14 cellular contexts compared by ENCODE assay signal in genomic region chr7:157176771-157177170, GRCh38. TPM values are rescaled to one million over a fixed set of nuclear protein-coding genes. Genes with fewer than 3 reads are reported as not detected.
DNase-seq lines count a peak whose midpoint lies in the region; ATAC-seq, FAIRE-seq and TF ChIP-seq lines count a peak whose summit lies in the region.
"Had no signal": no experiment of that assay in that cellular context is flagged by ENCODE, and none has a peak within 500 bp of the region (broad histone marks: within the 10 kb centered on the region; RNA-seq: fewer than 3 reads in every experiment).

No MANE protein-coding gene starts in this region.

- no peak overlapping the region for H3K4me3 ChIP-seq in GM23338
- no peak overlapping the region for H3K4me3 ChIP-seq in astrocyte (ENCODE audit: insufficient read depth, low read depth, low read length)
- H3K4me3 ChIP-seq in thyroid gland (replicated peaks in 1 of 3), result no peak overlapping the region
- H3K4me3 ChIP-seq: BLaER1 treated with 17β-estradiol and CSF1 and Interleukin-3, amounts not matched to agents 10 nM and 100 nM had no signal

- DNase-seq in GM23338 (ENCODE audit: low spot score) (no peak), astrocyte (ENCODE audit: low read depth) (peak; percentile 22), iris pigment epithelial cell (ENCODE audit: low read depth) (peak; percentile 51), thyroid gland (no peak), HT-29 (ENCODE audit: low spot score) (no peak), NCI-H1930 (lab: John Stamatoyannopoulos, UW) (no peak), HuH-7.5 (ENCODE audit: low spot score) (no peak)
- DNase-seq: CD8-positive, alpha-beta T cell; GDM1; H9 had no signal

- TF ChIP-seq POLR2A in thyroid gland (IDR thresholded peaks at IDR 0.05), result no peak

- no peak overlapping the region for H3K4me2 ChIP-seq in GM23338
- H3K4me2 ChIP-seq in astrocyte (ENCODE audit: low read length), result no peak overlapping the region
- H3K4me2 ChIP-seq: BLaER1 treated with 17β-estradiol and CSF1 and Interleukin-3, amounts not matched to agents 10 nM and 100 nM had no signal

- TF ChIP-seq CTCF in GM23338 (conservative IDR thresholded peaks at IDR 0.05; ENCODE audit: low read depth in 2 of 2) (no peak), astrocyte (IDR thresholded peaks at IDR 0.05; ENCODE audit: insufficient read depth, low read depth, low read length) (no peak), thyroid gland (IDR thresholded peaks at IDR 0.05) (no peak)

- H2AFZ ChIP-seq in GM23338 (no peak overlapping the region), astrocyte (ENCODE audit: low read depth, low read length) (no peak overlapping the region)

- H3K4me1 Mint-ChIP-seq in GM23338 (no peaks in the 10 kb centered on the region), astrocyte (ENCODE audit: low read depth, unreplicated experiment) (peaks cover 2% of the 10 kb centered on the region)
- H3K4me1 Mint-ChIP-seq: B cell, H9 had no signal

- peaks cover 71% of the 10 kb centered on the region for H3K36me3 Mint-ChIP-seq in GM23338 (ENCODE audit: low read depth)
- H3K36me3 Mint-ChIP-seq in astrocyte (ENCODE audit: low read depth, unreplicated experiment), result peaks cover 19% of the 10 kb centered on the region

- H3K27ac Mint-ChIP-seq in GM23338 (no peak overlapping the region), astrocyte (ENCODE audit: unreplicated experiment) (no peak overlapping the region)
- H3K27ac Mint-ChIP-seq: B cell; CD8-positive, alpha-beta T cell had no signal

- no peaks in the 10 kb centered on the region for H3K9me3 Mint-ChIP-seq in GM23338
- no peaks in the 10 kb centered on the region for H3K9me3 Mint-ChIP-seq in astrocyte (ENCODE audit: unreplicated experiment)
- H3K9me3 Mint-ChIP-seq: CD8-positive, alpha-beta T cell; H9 had no signal

- H3F3A ChIP-seq in GM23338 (replicated peaks; ENCODE audit: low read depth), result 0 out of 2 replicates have a peak, but pooled peaks cover 4% of the 10 kb centered on the region

- no peak for ATAC-seq in GM23338
- ATAC-seq: CD8-positive, alpha-beta T cell had no signal

- H3K27me3 ChIP-seq in GM23338 (ENCODE audit: insufficient read depth), result no peaks in the 10 kb centered on the region
- H3K27me3 ChIP-seq in astrocyte (ENCODE audit: insufficient read depth, low read length), result no peaks in the 10 kb centered on the region
- H3K27me3 ChIP-seq in thyroid gland, result no peaks in the 10 kb centered on the region
- H3K27me3 ChIP-seq: BLaER1 treated with 17β-estradiol and CSF1 and Interleukin-3, amounts not matched to agents 10 nM and 100 nM had no signal

- H3K4me1 ChIP-seq in GM23338 (ENCODE audit: insufficient read depth), result no peaks in the 10 kb centered on the region
- H3K4me1 ChIP-seq in astrocyte (ENCODE audit: insufficient read depth, low read length), result no peaks in the 10 kb centered on the region
- H3K4me1 ChIP-seq in thyroid gland, result no peaks in the 10 kb centered on the region
- H3K4me1 ChIP-seq: BLaER1 treated with 17β-estradiol and CSF1 and Interleukin-3, amounts not matched to agents 10 nM and 100 nM had no signal

- no peaks in the 10 kb centered on the region for H3K9me2 ChIP-seq in GM23338 (ENCODE audit: insufficient read depth)

- H3K79me2 ChIP-seq in GM23338 (replicated peaks; ENCODE audit: insufficient read depth) (peaks cover 18% of the 10 kb centered on the region), astrocyte (ENCODE audit: insufficient read depth, low read length) (peaks cover 30% of the 10 kb centered on the region)

- H3K27me3 Mint-ChIP-seq in GM23338 (ENCODE audit: insufficient read depth, low read depth, poor library complexity) (peaks cover 2% of the 10 kb centered on the region), astrocyte (ENCODE audit: low read depth, unreplicated experiment) (no peaks in the 10 kb centered on the region)
- H3K27me3 Mint-ChIP-seq: B cell had no signal

- H3K4me3 Mint-ChIP-seq in GM23338 (no peak overlapping the region), astrocyte (ENCODE audit: unreplicated experiment) (no peak overlapping the region)
- H3K4me3 Mint-ChIP-seq: B cell; CD8-positive, alpha-beta T cell; H9 had no signal

- H3K36me3 ChIP-seq in GM23338 (ENCODE audit: insufficient read depth) (peaks cover 52% of the 10 kb centered on the region), astrocyte (ENCODE audit: insufficient read depth, low read length) (peaks cover 46% of the 10 kb centered on the region), thyroid gland (peaks cover 38 to 40% of the 10 kb centered on the region in 2 donors)

- peak overlapping the region; percentile 23; the same call in 1 of the 2 replicates for H3K27ac ChIP-seq in GM23338 (ENCODE audit: low read depth)
- H3K27ac ChIP-seq in astrocyte (ENCODE audit: low read depth, low read length), result no peak overlapping the region
- no peak overlapping the region for H3K27ac ChIP-seq in thyroid gland
- H3K27ac ChIP-seq: BLaER1 treated with 17β-estradiol and CSF1 and Interleukin-3, amounts not matched to agents 10 nM and 100 nM had no signal

- 95 to 96% methylated on average over 4 of the region's 4 CpGs for WGBS in thyroid gland, 2 donors

- H3K9me3 ChIP-seq in astrocyte (ENCODE audit: insufficient read depth, low read depth, low read length) (no peaks in the 10 kb centered on the region), thyroid gland (no peaks in the 10 kb centered on the region)
- H3K9me3 ChIP-seq: BLaER1 treated with 17β-estradiol and CSF1 and Interleukin-3, amounts not matched to agents 10 nM and 100 nM had no signal

- FAIRE-seq in astrocyte (lab: Jason Lieb, UNC), result no peak
- FAIRE-seq: GM18507, H1 had no signal

- H4K20me1 ChIP-seq in GM23338 (replicated peaks; ENCODE audit: insufficient read depth), result peaks cover 9% of the 10 kb centered on the region
- H4K20me1 ChIP-seq in astrocyte (ENCODE audit: insufficient read depth, low read length), result peaks cover 13% of the 10 kb centered on the region

- intact Hi-C loops in thyroid gland (cut with DNase I), result no loop called here

- no peak overlapping the region for H3K9ac ChIP-seq in astrocyte (ENCODE audit: low read length)
- H3K9ac ChIP-seq: BLaER1 treated with 17β-estradiol and CSF1 and Interleukin-3, amounts not matched to agents 10 nM and 100 nM had no signal

TF ChIP-seq in GM23338, 12 proteins besides CTCF, POLR2A, EP300 and RAD21:
- TF ChIP-seq EZH2phosphoT487 (IDR thresholded peaks at IDR 0.05; ENCODE audit: unreplicated experiment) (no peak), EZH2 (IDR thresholded peaks at IDR 0.05; ENCODE audit: low read depth, unreplicated experiment) (no peak), ZNF331 (CRISPR knock-in tag; IDR thresholded peaks at IDR 0.05; ENCODE audit: low read depth) (no peak), NANOG (IDR thresholded peaks at IDR 0.05; ENCODE audit: borderline replicate concordance) (no peak), REST (IDR thresholded peaks at IDR 0.05; ENCODE audit: unreplicated experiment) (no peak), POLR2AphosphoS5 (IDR thresholded peaks at IDR 0.05; ENCODE audit: low read depth) (no peak)

RNA-seq across cellular contexts. Expression of gene UBE3C, which starts 38.0 kb away (rescaled TPM):
- 76.2 and 76.9 TPM in 2 replicates for total RNA-seq in GM23338 (2014; rRNA removed; shearing (Covaris generic))
- polyA plus RNA-seq in GM23338 (2016; fragmentation: Nextera tagmentation; extraction: Ambion mirVana), result 13.6 and 16.8 TPM in 2 replicates
- total RNA-seq in astrocyte (73.7 and 76.9 TPM in 2 replicates), thyroid gland (10 to 100 TPM; 50.3 to 75.0 (median 64.0) TPM)
- total RNA-seq in HT-29 (2014; rRNA removed; shearing (Covaris generic)), result 82.2 and 87.7 TPM in 2 replicates

Comparison
In these comparisons a context has a peak if more than half of its experiments do, and no peak if none do; other contexts are left out.
1. DNase-seq: peak in astrocyte (single experiment) and iris pigment epithelial cell (single experiment); none in GM23338 (single experiment), thyroid gland (0 of 2), HT-29 (single experiment), NCI-H1930 (0 of 2) and HuH-7.5 (single experiment).